ENCODE assay signal across 21 cellular contexts in genomic region chr3:89682556-89682955, GRCh38.
"Had no signal": no experiment of that assay in that cellular context is flagged by ENCODE, and none has a peak within 500 bp of the region (broad histone marks: within the 10 kb centered on the region; RNA-seq: fewer than 3 reads in every experiment).

No MANE protein-coding gene starts in this region.

- DNase-seq: activated CD4-positive, alpha-beta memory T cell treated with anti-CD3 and anti-CD28 coated beads for 36 hours; activated CD4-positive, alpha-beta T cell treated with anti-CD3 and anti-CD28 coated beads, Interleukin-2, amount 10 ng/mL, durations not matched to agents 7 days and 5 days; activated CD4-positive, CD25-positive, alpha-beta regulatory T cell; activated CD8-positive, alpha-beta memory T cell treated with anti-CD3 and anti-CD28 coated beads for 24 hours; activated effector memory CD4-positive, alpha-beta T cell treated with anti-CD3 and anti-CD28 coated beads, Interleukin-2, amount 50 U/mL, for 16 hours; activated naive CD4-positive, alpha-beta T cell treated with anti-CD3 and anti-CD28 coated beads for 36 hours; activated T-cell treated with anti-CD3 and anti-CD28 coated beads, Interleukin-2, amount 50 U/mL, for 4 hours; amygdala; NCI-H1092; NCI-H1417; NCI-H1930; NCI-H2107; NCI-H2171 treated with DMSO at 0.1 percent for 48 hours; NCI-H226; NCI-H526; NCI-H774; PC-9; SIG-M5; T-cell; T-helper 2 cell; T1000 had no signal
